Comparison of ENCODE assay signal across 8 cellular contexts in genomic region chr1:185155600-185156320, GRCh38. TPM values are rescaled to one million over a fixed set of nuclear protein-coding genes. Genes with fewer than 3 reads are reported as not detected.
DNase-seq lines count a peak whose midpoint lies in the region; ATAC-seq and TF ChIP-seq lines count a peak whose summit lies in the region.

No MANE protein-coding gene starts in this region.

- peak overlapping the region; percentile 98 for H3K4me3 Mint-ChIP-seq in activated CD4-positive, alpha-beta T cell treated with anti-CD3 and anti-CD28 coated beads, Interleukin-2, amount 10 ng/mL, durations not matched to agents 24 days and 14 days

- H3K79me2 ChIP-seq in OCI-LY1 (ENCODE audit: insufficient read depth, low read length) = peaks cover 7% of the 10 kb centered on the region

- peak; percentile 71 for DNase-seq in activated CD4-positive, alpha-beta T cell treated with anti-CD3 and anti-CD28 coated beads, Interleukin-2, amount 10 ng/mL, durations not matched to agents 24 days and 14 days
- no peak for DNase-seq in activated CD4-positive, alpha-beta T cell treated with anti-CD3 and anti-CD28 coated beads, Interleukin-2, amount 50 U/mL, for 48 hours
- peak; percentile 46 for DNase-seq in central memory CD4-positive, alpha-beta T cell
- DNase-seq in lower lobe of right lung (no peak), upper lobe of right lung (no peak), GF-D8 (lab: John Stamatoyannopoulos, UW) (no peak), NCI-H1417 treated with DMSO at 0.1 percent for 48 hours (lab: John Stamatoyannopoulos, UW) (no peak)

- H3K4me1 ChIP-seq in OCI-LY1 (ENCODE audit: insufficient read depth, low read length, severe bottlenecking) = peaks cover 22% of the 10 kb centered on the region
- peaks cover 44% of the 10 kb centered on the region for H3K4me1 ChIP-seq in lower lobe of right lung
- H3K4me1 ChIP-seq in upper lobe of right lung = peaks cover 30% of the 10 kb centered on the region

- H3K9me3 ChIP-seq in OCI-LY1 (ENCODE audit: low read length) (no peaks in the 10 kb centered on the region), lower lobe of right lung (no peaks in the 10 kb centered on the region), upper lobe of right lung (no peaks in the 10 kb centered on the region)

- no peaks in the 10 kb centered on the region for H3K27me3 ChIP-seq in OCI-LY1 (ENCODE audit: insufficient read depth, low read length)
- H3K27me3 ChIP-seq in lower lobe of right lung (ENCODE audit: low read depth) = no peaks in the 10 kb centered on the region
- no peaks in the 10 kb centered on the region for H3K27me3 ChIP-seq in upper lobe of right lung

- H3K27ac Mint-ChIP-seq in activated CD4-positive, alpha-beta T cell treated with anti-CD3 and anti-CD28 coated beads, Interleukin-2, amount 10 ng/mL, durations not matched to agents 24 days and 14 days = peak overlapping the region; percentile 98

- peak overlapping the region; percentile 10; the same call in 1 of the 2 replicates for H2AFZ ChIP-seq in OCI-LY1 (ENCODE audit: low read length)

- H4K20me1 ChIP-seq in OCI-LY1 (ENCODE audit: insufficient read depth, low read length) = no peaks in the 10 kb centered on the region

- H3K4me2 ChIP-seq in OCI-LY1 (ENCODE audit: low read length) = peak overlapping the region; percentile 92

- peak overlapping the region; percentile 90 for H3K9ac ChIP-seq in OCI-LY1 (ENCODE audit: low read length)

- TF ChIP-seq CTCF in OCI-LY1 (IDR thresholded peaks at IDR 0.05; ENCODE audit: low read length) = no peak
- no peak for TF ChIP-seq CTCF in lower lobe of right lung (IDR thresholded peaks at IDR 0.05)
- no peak for TF ChIP-seq CTCF in upper lobe of right lung (IDR thresholded peaks at IDR 0.05)

- H3K4me1 Mint-ChIP-seq in activated CD4-positive, alpha-beta T cell treated with anti-CD3 and anti-CD28 coated beads, Interleukin-2, amount 10 ng/mL, durations not matched to agents 24 days and 14 days = peaks cover 49% of the 10 kb centered on the region

- H3K27me3 Mint-ChIP-seq in activated CD4-positive, alpha-beta T cell treated with anti-CD3 and anti-CD28 coated beads, Interleukin-2, amount 10 ng/mL, durations not matched to agents 24 days and 14 days = no peaks in the 10 kb centered on the region

- H3K4me3 ChIP-seq in OCI-LY1 (ENCODE audit: low read depth, low read length, poor library complexity, severe bottlenecking) = peak overlapping the region; percentile 89
- peak overlapping the region; percentile 87 for H3K4me3 ChIP-seq in lower lobe of right lung
- peak overlapping the region; percentile 92 for H3K4me3 ChIP-seq in upper lobe of right lung

- ATAC-seq in lower lobe of right lung (no peak), upper lobe of right lung (no peak)

- H3K27ac ChIP-seq in OCI-LY1 (ENCODE audit: low read depth, low read length, poor library complexity, severe bottlenecking) (peak overlapping the region; percentile 44), lower lobe of right lung (peak overlapping the region; percentile 99), upper lobe of right lung (peak overlapping the region; percentile 100)

- no peaks in the 10 kb centered on the region for H3K9me3 Mint-ChIP-seq in activated CD4-positive, alpha-beta T cell treated with anti-CD3 and anti-CD28 coated beads, Interleukin-2, amount 10 ng/mL, durations not matched to agents 24 days and 14 days

- no peaks in the 10 kb centered on the region for H3F3A ChIP-seq in OCI-LY1 (ENCODE audit: insufficient read depth, low read length)

- H3K9me2 ChIP-seq in OCI-LY1 (ENCODE audit: low read depth, low read length) = no peaks in the 10 kb centered on the region

- peaks cover 14% of the 10 kb centered on the region for H3K36me3 Mint-ChIP-seq in activated CD4-positive, alpha-beta T cell treated with anti-CD3 and anti-CD28 coated beads, Interleukin-2, amount 10 ng/mL, durations not matched to agents 24 days and 14 days (ENCODE audit: low read depth)

- intact Hi-C loops in activated CD4-positive, alpha-beta T cell treated with anti-CD3 and anti-CD28 coated beads, Interleukin-2, amount 10 ng/mL, durations not matched to agents 24 days and 14 days (cut with micrococcal nuclease) = loop anchor here (1.0 to 10.0 kb wide), 8 partner anchors 15 to 1199 kb away; partner anchors contain the start of genes NIBAN1 and RNF2
- intact Hi-C loops in lower lobe of right lung (cut with DNase I) = no loop called here
- intact Hi-C loops in upper lobe of right lung (cut with DNase I) = no loop called here

- H3K36me3 ChIP-seq in OCI-LY1 (ENCODE audit: insufficient read depth, low read length) (peaks cover 5% of the 10 kb centered on the region; the same call in 1 of the 2 replicates), lower lobe of right lung (peaks cover 2% of the 10 kb centered on the region), upper lobe of right lung (peaks cover 2% of the 10 kb centered on the region)

RNA-seq across cellular contexts. Expression of gene TRMT1L, which starts 1.0 kb away (rescaled TPM):
- 22.4 and 26.0 TPM in 2 replicates for total RNA-seq in activated CD4-positive, alpha-beta T cell treated with anti-CD3 and anti-CD28 coated beads, Interleukin-2, amount 10 ng/mL, durations not matched to agents 24 days and 14 days
- total RNA-seq in lower lobe of right lung (14.9 TPM), upper lobe of right lung (16.0 TPM)

RNA-seq across cellular contexts. Expression of gene SWT1, which starts 1.2 kb away (rescaled TPM):
- 1.4 and 1.8 TPM in 2 replicates for total RNA-seq in activated CD4-positive, alpha-beta T cell treated with anti-CD3 and anti-CD28 coated beads, Interleukin-2, amount 10 ng/mL, durations not matched to agents 24 days and 14 days
- total RNA-seq in lower lobe of right lung (7.4 TPM), upper lobe of right lung (7.2 TPM)

Comparison
In these comparisons a context has a peak if more than half of its experiments do, and no peak if none do; other contexts are left out.
1. DNase-seq: peak in activated CD4-positive, alpha-beta T cell treated with anti-CD3 and anti-CD28 coated beads, Interleukin-2, amount 10 ng/mL, durations not matched to agents 24 days and 14 days (single experiment) and central memory CD4-positive, alpha-beta T cell (single experiment); none in activated CD4-positive, alpha-beta T cell treated with anti-CD3 and anti-CD28 coated beads, Interleukin-2, amount 50 U/mL, for 48 hours (0 of 2), lower lobe of right lung (single experiment), upper lobe of right lung (single experiment), GF-D8 (single experiment) and NCI-H1417 treated with DMSO at 0.1 percent for 48 hours (single experiment).
2. H3K27ac ChIP-seq: peak in every context shown above with its lines; median percentile 100 in upper lobe of right lung; 99 in lower lobe of right lung; 44 in OCI-LY1.
3. Peak in every context shown above with its lines, with median percentiles within 50 percentile points of each other: H3K4me3 ChIP-seq.